Comparison of ENCODE assay signal across 1 cellular context in genomic region chr9:117412841-117413240, GRCh38.
TF ChIP-seq lines count a peak whose summit lies in the region.

No MANE protein-coding gene starts in this region.

TF ChIP-seq in GM23338, 12 proteins besides CTCF, POLR2A, EP300 and RAD21 (continued from another document):
- TF ChIP-seq, protein P1, sequence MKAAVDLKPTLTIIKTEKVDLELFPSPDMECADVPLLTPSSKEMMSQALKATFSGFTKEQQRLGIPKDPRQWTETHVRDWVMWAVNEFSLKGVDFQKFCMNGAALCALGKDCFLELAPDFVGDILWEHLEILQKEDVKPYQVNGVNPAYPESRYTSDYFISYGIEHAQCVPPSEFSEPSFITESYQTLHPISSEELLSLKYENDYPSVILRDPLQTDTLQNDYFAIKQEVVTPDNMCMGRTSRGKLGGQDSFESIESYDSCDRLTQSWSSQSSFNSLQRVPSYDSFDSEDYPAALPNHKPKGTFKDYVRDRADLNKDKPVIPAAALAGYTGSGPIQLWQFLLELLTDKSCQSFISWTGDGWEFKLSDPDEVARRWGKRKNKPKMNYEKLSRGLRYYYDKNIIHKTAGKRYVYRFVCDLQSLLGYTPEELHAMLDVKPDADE (IDR thresholded peaks at IDR 0.05), result no peak
- no peak for TF ChIP-seq ZNF114 (CRISPR knock-in tag; IDR thresholded peaks at IDR 0.05)
- no peak for TF ChIP-seq JUNB (IDR thresholded peaks at IDR 0.05; ENCODE audit: unreplicated experiment)
- no peak for TF ChIP-seq EZH2 (IDR thresholded peaks at IDR 0.05; ENCODE audit: low read depth, unreplicated experiment)
- TF ChIP-seq ZNF462 (CRISPR knock-in tag; IDR thresholded peaks at IDR 0.05), result no peak
- no peak for TF ChIP-seq EZH2phosphoT487 (IDR thresholded peaks at IDR 0.05; ENCODE audit: unreplicated experiment)
- TF ChIP-seq NANOG (IDR thresholded peaks at IDR 0.05; ENCODE audit: borderline replicate concordance), result no peak
- TF ChIP-seq ZNF331 (CRISPR knock-in tag; IDR thresholded peaks at IDR 0.05; ENCODE audit: low read depth), result no peak
- no peak for TF ChIP-seq POLR2AphosphoS5 (IDR thresholded peaks at IDR 0.05; ENCODE audit: low read depth)
